Comparison of ENCODE assay signal across 15 cellular contexts in the genomic region with DNA sequence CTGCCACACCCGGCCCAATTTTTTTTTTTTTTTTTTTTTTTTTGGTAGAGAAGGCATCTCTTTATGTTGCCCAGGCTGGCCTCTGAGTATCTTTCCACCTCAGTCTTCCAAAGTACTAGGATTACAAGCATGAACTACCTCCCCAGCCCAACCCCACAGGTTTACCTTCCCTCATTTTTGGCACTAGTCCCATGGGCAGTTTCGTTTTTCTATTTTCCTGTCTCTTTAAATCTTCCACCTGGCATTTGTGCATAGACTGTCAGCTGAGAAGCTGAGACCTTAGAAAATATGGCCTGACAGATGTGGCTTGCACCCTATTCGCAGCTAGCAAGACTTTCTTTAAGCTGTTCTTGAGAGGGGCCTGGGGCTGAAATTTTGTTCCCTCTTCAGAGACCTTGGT. TPM values are rescaled to one million over a fixed set of nuclear protein-coding genes. Genes with fewer than 3 reads are reported as not detected.
DNase-seq lines count a peak whose midpoint lies in the region; ATAC-seq and TF ChIP-seq lines count a peak whose summit lies in the region.
"Had no signal": no experiment of that assay in that cellular context is flagged by ENCODE, and none has a peak within 500 bp of the region (broad histone marks: within the 10 kb centered on the region; RNA-seq: fewer than 3 reads in every experiment).

No MANE protein-coding gene starts in this region.

- no peaks in the 10 kb centered on the region for H3K79me2 ChIP-seq in SK-N-SH (ENCODE audit: insufficient read depth)

- H3K36me3 ChIP-seq in SK-N-SH (replicated peaks in 1 of 2; ENCODE audit: control insufficient read depth in 1 of 2, insufficient read depth in 2 of 2, low read length in 1 of 2), result peaks cover 15 to 22% of the 10 kb centered on the region in 2 experiments

- POLR2A ChIA-PET in SK-N-SH (lab: Yijun Ruan, JAX), result no interaction called here

- H3F3A ChIP-seq in SK-N-SH (replicated peaks; ENCODE audit: insufficient read depth), result peaks cover 8% of the 10 kb centered on the region

- CTCF ChIA-PET in SK-N-SH (lab: Yijun Ruan, JAX), result no interaction called here

- 90% methylated on average over 3 of the region's 3 CpGs for WGBS in SK-N-SH (ENCODE audit: low lambda C conversion rate)

- H3K4me3 ChIP-seq in SK-N-SH (ENCODE audit: low read depth in 2 of 2, low read length in 1 of 2), result no peak overlapping the region
- H3K4me3 ChIP-seq: BLaER1, GM12878 had no signal

- H3K27me3 ChIP-seq in SK-N-SH (ENCODE audit: insufficient read depth), result no peaks in the 10 kb centered on the region
- H3K27me3 ChIP-seq: BLaER1 had no signal

- ATAC-seq in sciatic nerve (no peak), HG03439 (IDR thresholded peaks at IDR 0.05; ENCODE audit: unreplicated experiment) (no peak), HG02885 (IDR thresholded peaks at IDR 0.05; ENCODE audit: poor library complexity, unreplicated experiment) (no peak)
- ATAC-seq: GM12878 had no signal

- TF ChIP-seq CTCF in SK-N-SH (IDR thresholded peaks at IDR 0.05), result no peak

- no peaks in the 10 kb centered on the region for H3K9me3 ChIP-seq in SK-N-SH
- H3K9me3 ChIP-seq: BLaER1 had no signal

- H3K9me2 ChIP-seq in SK-N-SH, result no peaks in the 10 kb centered on the region

- no peaks in the 10 kb centered on the region for H4K20me1 ChIP-seq in SK-N-SH (ENCODE audit: insufficient read depth)

- no peak overlapping the region for H3K4me2 ChIP-seq in SK-N-SH
- H3K4me2 ChIP-seq: BLaER1 had no signal

- H3K27ac ChIP-seq in SK-N-SH (ENCODE audit: low read depth in 2 of 2, low read length in 1 of 2), result no peak overlapping the region
- H3K27ac ChIP-seq: BLaER1 had no signal

- peak; percentile 18 for DNase-seq in NCI-H2196 (lab: John Stamatoyannopoulos, UW; ENCODE audit: unreplicated experiment)
- DNase-seq in NCI-H2196 treated with DMSO at 0.1 percent for 48 hours (lab: John Stamatoyannopoulos, UW; ENCODE audit: unreplicated experiment), result no peak
- DNase-seq in NCI-H2029 (lab: John Stamatoyannopoulos, UW), result peak; percentile 20
- peak; percentile 54 for DNase-seq in RPMI8226
- DNase-seq in sciatic nerve (ENCODE audit: low spot score), result peak; percentile 25
- no peak for DNase-seq in SK-N-SH
- DNase-seq: 8988T; CD4-positive, alpha-beta memory T cell; DMS79 treated with DMSO at 0.1 percent for 48 hours; H9; IMR-90 had no signal

- no peak overlapping the region for H2AFZ ChIP-seq in SK-N-SH (ENCODE audit: low read depth)

- H3K9ac ChIP-seq in SK-N-SH, result no peak overlapping the region
- H3K9ac ChIP-seq: BLaER1 had no signal

- no peak for TF ChIP-seq EP300 in SK-N-SH (IDR thresholded peaks at IDR 0.05; ENCODE audit: borderline replicate concordance in 1 of 2, low read depth in 1 of 2, low read length in 1 of 2)

- no peaks in the 10 kb centered on the region for H3K4me1 ChIP-seq in SK-N-SH (ENCODE audit: control insufficient read depth in 1 of 2, insufficient read depth in 2 of 2, low read depth in 1 of 2, low read length in 1 of 2)
- H3K4me1 ChIP-seq: BLaER1 had no signal

- TF ChIP-seq RAD21 in SK-N-SH (IDR thresholded peaks at IDR 0.05; ENCODE audit: low read length), result no peak

- intact Hi-C loops in sciatic nerve (cut with DNase I), result no loop called here

TF ChIP-seq in SK-N-SH, 30 proteins besides CTCF, POLR2A, EP300 and RAD21:
- TF ChIP-seq NFIC (IDR thresholded peaks at IDR 0.05; ENCODE audit: borderline replicate concordance) (no peak), FOSL2 (IDR thresholded peaks at IDR 0.05; ENCODE audit: borderline replicate concordance, low read depth) (no peak), MXI1 (IDR thresholded peaks at IDR 0.05; ENCODE audit: low read depth, low read length) (no peak), GATA2 (CRISPR knock-in tag; IDR thresholded peaks at IDR 0.05) (no peak), YY1 (IDR thresholded peaks at IDR 0.05; ENCODE audit: low read depth) (no peak), CHD2 (IDR thresholded peaks at IDR 0.05; ENCODE audit: low read length, partially characterized antibody) (no peak), TAF1 (IDR thresholded peaks at IDR 0.05; ENCODE audit: borderline replicate concordance, low read depth, low read length) (no peak), POLR2AphosphoS5 (IDR thresholded peaks at IDR 0.05; ENCODE audit: low read depth, low read length) (no peak), RFX5 (IDR thresholded peaks at IDR 0.05; ENCODE audit: low read length) (no peak), TEAD4 (IDR thresholded peaks at IDR 0.05; ENCODE audit: borderline replicate concordance, insufficient read depth) (no peak), MEF2A (IDR thresholded peaks at IDR 0.05; ENCODE audit: borderline replicate concordance, low read depth) (no peak), GABPA (IDR thresholded peaks at IDR 0.05; ENCODE audit: low read depth) (no peak), FOXJ3 (CRISPR knock-in tag; IDR thresholded peaks at IDR 0.05) (no peak), NRF1 (IDR thresholded peaks at IDR 0.05; ENCODE audit: low read depth, low read length) (no peak)
- TF ChIP-seq, protein P1, sequence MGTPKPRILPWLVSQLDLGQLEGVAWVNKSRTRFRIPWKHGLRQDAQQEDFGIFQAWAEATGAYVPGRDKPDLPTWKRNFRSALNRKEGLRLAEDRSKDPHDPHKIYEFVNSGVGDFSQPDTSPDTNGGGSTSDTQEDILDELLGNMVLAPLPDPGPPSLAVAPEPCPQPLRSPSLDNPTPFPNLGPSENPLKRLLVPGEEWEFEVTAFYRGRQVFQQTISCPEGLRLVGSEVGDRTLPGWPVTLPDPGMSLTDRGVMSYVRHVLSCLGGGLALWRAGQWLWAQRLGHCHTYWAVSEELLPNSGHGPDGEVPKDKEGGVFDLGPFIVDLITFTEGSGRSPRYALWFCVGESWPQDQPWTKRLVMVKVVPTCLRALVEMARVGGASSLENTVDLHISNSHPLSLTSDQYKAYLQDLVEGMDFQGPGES (IDR thresholded peaks at IDR 0.05; ENCODE audit: low read depth, low read length), result no peak
- TF ChIP-seq, protein P2, sequence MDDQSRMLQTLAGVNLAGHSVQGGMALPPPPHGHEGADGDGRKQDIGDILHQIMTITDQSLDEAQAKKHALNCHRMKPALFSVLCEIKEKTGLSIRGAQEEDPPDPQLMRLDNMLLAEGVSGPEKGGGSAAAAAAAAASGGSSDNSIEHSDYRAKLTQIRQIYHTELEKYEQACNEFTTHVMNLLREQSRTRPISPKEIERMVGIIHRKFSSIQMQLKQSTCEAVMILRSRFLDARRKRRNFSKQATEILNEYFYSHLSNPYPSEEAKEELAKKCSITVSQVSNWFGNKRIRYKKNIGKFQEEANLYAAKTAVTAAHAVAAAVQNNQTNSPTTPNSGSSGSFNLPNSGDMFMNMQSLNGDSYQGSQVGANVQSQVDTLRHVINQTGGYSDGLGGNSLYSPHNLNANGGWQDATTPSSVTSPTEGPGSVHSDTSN (IDR thresholded peaks at IDR 0.05), result no peak
TF ChIP-seq in SK-N-SH: peak in this region for 0.

RNA-seq across cellular contexts. Expression of a gene that starts 27.9 kb away (rescaled TPM):
- total RNA-seq in sciatic nerve, result 34.9 TPM
- 68.2 and 78.9 TPM in 2 replicates for polyA plus RNA-seq in SK-N-SH (2012; rRNA removed)
- polyA plus RNA-seq in SK-N-SH (2012; cell fraction: cytosol; rRNA removed), result 47.4 and 57.1 TPM in 2 replicates
- polyA plus RNA-seq in SK-N-SH (2012; cell fraction: nucleus; rRNA removed), result 175 and 261 TPM in 2 replicates

Comparison
In these comparisons a context has a peak if more than half of its experiments do, and no peak if none do; other contexts are left out.
1. DNase-seq: peak in NCI-H2196 (single experiment), NCI-H2029 (single experiment), RPMI8226 (single experiment) and sciatic nerve (single experiment); none in NCI-H2196 treated with DMSO at 0.1 percent for 48 hours (single experiment) and SK-N-SH (single experiment).